In the genomic region with DNA sequence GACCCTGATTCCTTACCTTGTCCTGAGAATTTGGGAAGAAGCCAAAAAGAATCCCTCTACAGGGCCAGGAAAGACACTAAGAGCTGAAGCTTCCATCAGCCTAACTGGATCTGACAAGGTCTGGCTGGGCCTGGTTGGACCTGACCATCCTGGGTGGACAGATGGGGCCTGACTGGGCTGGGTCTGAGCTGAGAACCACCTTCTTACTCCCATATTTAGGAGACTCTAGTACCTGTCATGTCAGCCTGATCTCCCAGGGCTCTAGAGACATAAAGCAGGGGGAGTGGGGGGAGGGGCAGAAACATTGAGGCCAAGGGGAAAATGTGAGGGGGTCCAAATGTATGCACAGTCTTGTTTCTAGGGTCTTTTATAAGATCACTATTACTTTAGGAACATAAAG, we compare ENCODE assay signal across 23 cellular contexts.
"Had no signal": no experiment of that assay in that cellular context is flagged by ENCODE, and none has a peak within 500 bp of the region (broad histone marks: within the 10 kb centered on the region; RNA-seq: fewer than 3 reads in every experiment).

No MANE protein-coding gene starts in this region.

- H3K4me3 Mint-ChIP-seq: IgD-negative memory B cell had no signal

- H3K4me2 ChIP-seq: KMS-11, SK-N-SH had no signal

- H3K27ac ChIP-seq: HL-60, KMS-11, RWPE1 had no signal

- H3K4me1 Mint-ChIP-seq: IgD-negative memory B cell had no signal

- H3K4me3 ChIP-seq: K562 had no signal

- ATAC-seq: K562, Panc1, PC-3 had no signal

- H3K36me3 Mint-ChIP-seq: IgD-negative memory B cell had no signal

- DNase-seq: Kasumi-1, MM.1S, NCI-H1092 treated with DMSO at 0.1 percent for 48 hours, NCI-H1436, NCI-H187, NCI-H2029, NCI-H2081 treated with DMSO at 0.1 percent for 48 hours, NCI-H2171, NCI-H226, NCI-H446, NCI-H510A, NCI-H524 treated with DMSO at 0.1 percent for 48 hours, NCI-H69, NCI-H774, PC-3, SHP77, SK-N-SH had no signal

- H3K9me3 ChIP-seq: SK-N-SH had no signal

- H3K9ac ChIP-seq: KMS-11, SK-N-SH had no signal

- H3K27ac Mint-ChIP-seq: IgD-negative memory B cell had no signal
